In the genomic region with DNA sequence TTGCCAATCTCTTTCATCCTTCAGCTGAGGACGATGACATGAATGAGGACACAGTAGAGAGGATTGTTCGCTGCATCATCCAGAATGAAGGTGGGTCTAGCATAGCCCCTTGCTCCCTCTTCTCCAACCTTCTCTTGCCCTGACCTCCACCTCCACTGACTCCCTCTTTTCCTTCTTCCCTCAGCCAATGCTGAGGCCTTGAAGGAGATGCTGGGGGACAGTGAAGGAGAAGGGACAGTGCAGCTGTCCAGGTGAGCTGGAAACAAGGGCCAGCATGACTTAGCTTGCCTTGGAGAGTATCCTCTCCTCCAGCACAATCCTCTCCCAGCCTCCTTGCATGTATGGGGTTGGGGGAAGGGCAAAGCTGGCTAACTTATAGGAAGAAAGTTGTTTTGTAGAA, we compare ENCODE assay signal across 12 cellular contexts. TPM values are rescaled to one million over a fixed set of nuclear protein-coding genes. Genes with fewer than 3 reads are reported as not detected.
A peak's percentile ranks its signal among the peaks of the same experiment; 100 is the strongest.
DNase-seq lines count a peak whose midpoint lies in the region; ATAC-seq and TF ChIP-seq lines count a peak whose summit lies in the region.
"Had no signal": no experiment of that assay in that cellular context is flagged by ENCODE, and none has a peak within 500 bp of the region (broad histone marks: within the 10 kb centered on the region; RNA-seq: fewer than 3 reads in every experiment).

No MANE protein-coding gene starts in this region.

- no peaks in the 10 kb centered on the region for H3K9me3 Mint-ChIP-seq in T-helper 1 cell treated with Interleukin-12 subunit alpha and Interleukin-12 subunit beta and Interleukin-4 antibody, amounts not matched to agents 30 μg/mL and 1 μg/mL, for 36 hours
- H3K9me3 Mint-ChIP-seq in activated naive CD8-positive, alpha-beta T cell treated with anti-CD3 and anti-CD28 coated beads, Interleukin-2, amount 50 U/mL, for 24 hours, result no peaks in the 10 kb centered on the region

- peaks cover 43% of the 10 kb centered on the region for H3K4me1 Mint-ChIP-seq in T-helper 1 cell treated with Interleukin-12 subunit alpha and Interleukin-12 subunit beta and Interleukin-4 antibody, amounts not matched to agents 30 μg/mL and 1 μg/mL, for 36 hours (ENCODE audit: low read depth)
- H3K4me1 Mint-ChIP-seq in activated naive CD8-positive, alpha-beta T cell treated with anti-CD3 and anti-CD28 coated beads, Interleukin-2, amount 50 U/mL, for 24 hours, result peaks cover 56% of the 10 kb centered on the region

- H3K27ac ChIP-seq in Karpas-422 (ENCODE audit: low read length) (0 out of 2 replicates have a peak overlapping the region, but pooled peaks have one; percentile 41), neural cell (ENCODE audit: low read length) (no peak overlapping the region), A673 (ENCODE audit: low read depth, low read length, poor library complexity, severe bottlenecking) (no peak overlapping the region)
- H3K27ac ChIP-seq: brain microvascular endothelial cell, testis had no signal

- H3K4me3 ChIP-seq in Karpas-422 (ENCODE audit: low read length), result peak overlapping the region; percentile 95
- H3K4me3 ChIP-seq in neural cell (ENCODE audit: low read length), result peak overlapping the region; percentile 83
- no peak overlapping the region for H3K4me3 ChIP-seq in A673 (ENCODE audit: low read depth, low read length, poor library complexity, severe bottlenecking)

- no peaks in the 10 kb centered on the region for H3K27me3 ChIP-seq in Karpas-422 (ENCODE audit: low read length)
- no peaks in the 10 kb centered on the region for H3K27me3 ChIP-seq in neural cell (ENCODE audit: insufficient read depth, low read depth, low read length)
- no peaks in the 10 kb centered on the region for H3K27me3 ChIP-seq in A673 (replicated peaks; ENCODE audit: insufficient read depth, low read depth, low read length, poor library complexity)
- H3K27me3 ChIP-seq: brain microvascular endothelial cell, testis had no signal

- H3K9me2 ChIP-seq in Karpas-422 (replicated peaks; ENCODE audit: insufficient read depth, low read length) (no peaks in the 10 kb centered on the region), neural cell (ENCODE audit: insufficient read depth, low read length) (no peaks in the 10 kb centered on the region)

- peak overlapping the region; percentile 92 for H3K9ac ChIP-seq in Karpas-422 (ENCODE audit: low read length)
- H3K9ac ChIP-seq in neural cell (ENCODE audit: low read length), result no peak overlapping the region

- POLR2A ChIA-PET in A673 (lab: Charles Lee; ENCODE audit: low non-redundant PET), result no interaction called here

- H2AFZ ChIP-seq in Karpas-422 (ENCODE audit: low read length) (no peak overlapping the region), neural cell (ENCODE audit: low read depth, low read length) (no peak overlapping the region)

- peaks cover 26% of the 10 kb centered on the region for H3K36me3 ChIP-seq in Karpas-422 (ENCODE audit: insufficient read depth, low read length)
- H3K36me3 ChIP-seq in neural cell (ENCODE audit: insufficient read depth, low read length), result no peaks in the 10 kb centered on the region
- no peaks in the 10 kb centered on the region for H3K36me3 ChIP-seq in A673 (ENCODE audit: insufficient read depth, low read length, poor library complexity, severe bottlenecking)

- BruUV-seq in A673 (replicated peaks; lab: Mats Ljungman, UMichigan), result no TSS peak

- H3K4me1 ChIP-seq in Karpas-422 (ENCODE audit: low read length) (peaks cover 34% of the 10 kb centered on the region), A673 (ENCODE audit: insufficient read depth, low read length, poor library complexity, severe bottlenecking) (peaks cover 9% of the 10 kb centered on the region)

- H3K79me2 ChIP-seq in Karpas-422 (ENCODE audit: low read length), result peaks cover 41% of the 10 kb centered on the region
- peaks cover 25% of the 10 kb centered on the region for H3K79me2 ChIP-seq in neural cell (replicated peaks; ENCODE audit: insufficient read depth, low read length)

- no peaks in the 10 kb centered on the region for H3K27me3 Mint-ChIP-seq in T-helper 1 cell treated with Interleukin-12 subunit alpha and Interleukin-12 subunit beta and Interleukin-4 antibody, amounts not matched to agents 30 μg/mL and 1 μg/mL, for 36 hours (ENCODE audit: low read depth)
- H3K27me3 Mint-ChIP-seq in activated naive CD8-positive, alpha-beta T cell treated with anti-CD3 and anti-CD28 coated beads, Interleukin-2, amount 50 U/mL, for 24 hours, result no peaks in the 10 kb centered on the region

- intact Hi-C loops in A673 (cut with micrococcal nuclease; ENCODE audit: unreplicated experiment), result no loop called here

- TF ChIP-seq EP300 in neural cell (conservative IDR thresholded peaks at IDR 0.05; ENCODE audit: poor library complexity, severe bottlenecking), result no peak

- no peaks in the 10 kb centered on the region for H3F3A ChIP-seq in neural cell (ENCODE audit: insufficient read depth, low read length, poor library complexity, severe bottlenecking)

- TF ChIP-seq RAD21 in neural cell (conservative IDR thresholded peaks at IDR 0.05), result no peak

- CTCF ChIA-PET in A673 (lab: Charles Lee), result no interaction called here

- peak overlapping the region; percentile 89 for H3K27ac Mint-ChIP-seq in T-helper 1 cell treated with Interleukin-12 subunit alpha and Interleukin-12 subunit beta and Interleukin-4 antibody, amounts not matched to agents 30 μg/mL and 1 μg/mL, for 36 hours
- H3K27ac Mint-ChIP-seq in activated naive CD8-positive, alpha-beta T cell treated with anti-CD3 and anti-CD28 coated beads, Interleukin-2, amount 50 U/mL, for 24 hours, result peak overlapping the region; percentile 92

- peaks cover 26% of the 10 kb centered on the region for H4K20me1 ChIP-seq in Karpas-422 (ENCODE audit: insufficient read depth, low read depth, low read length)
- H4K20me1 ChIP-seq in neural cell (ENCODE audit: insufficient read depth), result no peaks in the 10 kb centered on the region

- peaks cover 21% of the 10 kb centered on the region for H3K36me3 Mint-ChIP-seq in T-helper 1 cell treated with Interleukin-12 subunit alpha and Interleukin-12 subunit beta and Interleukin-4 antibody, amounts not matched to agents 30 μg/mL and 1 μg/mL, for 36 hours (ENCODE audit: low read depth)
- peaks cover 37% of the 10 kb centered on the region for H3K36me3 Mint-ChIP-seq in activated naive CD8-positive, alpha-beta T cell treated with anti-CD3 and anti-CD28 coated beads, Interleukin-2, amount 50 U/mL, for 24 hours (ENCODE audit: low read depth)

- H3K9me3 ChIP-seq in Karpas-422 (ENCODE audit: low read length), result no peaks in the 10 kb centered on the region
- H3K9me3 ChIP-seq in neural cell (ENCODE audit: low read length), result no peaks in the 10 kb centered on the region
- no peaks in the 10 kb centered on the region for H3K9me3 ChIP-seq in A673 (ENCODE audit: low read depth, low read length, poor library complexity, severe bottlenecking)
- H3K9me3 ChIP-seq: neutrophil, testis had no signal

- H3K4me3 Mint-ChIP-seq in T-helper 1 cell treated with Interleukin-12 subunit alpha and Interleukin-12 subunit beta and Interleukin-4 antibody, amounts not matched to agents 30 μg/mL and 1 μg/mL, for 36 hours, result peak overlapping the region; percentile 90
- peak overlapping the region; percentile 90 for H3K4me3 Mint-ChIP-seq in activated naive CD8-positive, alpha-beta T cell treated with anti-CD3 and anti-CD28 coated beads, Interleukin-2, amount 50 U/mL, for 24 hours

- DNase-seq in T-helper 1 cell (no peak), Karpas-422 (no peak), A673 (ENCODE audit: low spot score) (no peak), NCI-H146 treated with DMSO at 0.1 percent for 48 hours (lab: John Stamatoyannopoulos, UW; ENCODE audit: unreplicated experiment) (no peak), DMS79 (lab: John Stamatoyannopoulos, UW) (no peak)
- DNase-seq in activated naive CD8-positive, alpha-beta T cell treated with anti-CD3 and anti-CD28 coated beads, Interleukin-2, amount 50 U/mL, for 24 hours, result no peak
- DNase-seq: brain microvascular endothelial cell, NCI-H1105 treated with DMSO at 0.1 percent for 48 hours had no signal

- ATAC-seq in activated naive CD8-positive, alpha-beta T cell treated with anti-CD3 and anti-CD28 coated beads, Interleukin-2, amount 50 U/mL, for 24 hours, result no peak

- TF ChIP-seq CTCF in neural cell (IDR thresholded peaks at IDR 0.05; ENCODE audit: poor library complexity, severe bottlenecking), result no peak
- no peak for TF ChIP-seq CTCF in A673 (conservative IDR thresholded peaks at IDR 0.05; ENCODE audit: low read depth, low read length)

- peak overlapping the region; percentile 95 for H3K4me2 ChIP-seq in Karpas-422 (ENCODE audit: low read depth, low read length, poor library complexity, severe bottlenecking)
- H3K4me2 ChIP-seq in neural cell (ENCODE audit: low read length), result no peak overlapping the region

TF ChIP-seq in neural cell, 6 proteins besides CTCF, POLR2A, EP300 and RAD21 (continues in another document):
- TF ChIP-seq POLR2AphosphoS5 (IDR thresholded peaks at IDR 0.05) (no peak), MXI1 (conservative IDR thresholded peaks at IDR 0.05; ENCODE audit: poor library complexity, severe bottlenecking) (no peak)

RNA-seq across cellular contexts. Expression of gene RELL2, which starts 2.0 kb away (rescaled TPM):
- 20.4 and 48.3 TPM in 2 replicates for total RNA-seq in Karpas-422 (2014; rRNA removed; shearing (Covaris generic); ENCODE audit: low replicate concordance)
- polyA plus RNA-seq in neural cell, result 44.9 and 49.4 TPM in 2 replicates
- polyA minus RNA-seq in neural cell, result 25.7 and 37.5 TPM in 2 replicates
- total RNA-seq in A673 (2021), result 4.7 and 6.6 TPM in 2 replicates

RNA-seq across cellular contexts. Expression of gene HDAC3, which starts 2.1 kb away (rescaled TPM):
- total RNA-seq in Karpas-422 (2014; rRNA removed; shearing (Covaris generic); ENCODE audit: low replicate concordance), result 96.0 and 128 TPM in 2 replicates
- 115 and 138 TPM in 2 replicates for polyA plus RNA-seq in neural cell
- 52.4 and 60.4 TPM in 2 replicates for polyA minus RNA-seq in neural cell
- 93.1 and 109 TPM in 2 replicates for total RNA-seq in A673 (2021)

RNA-seq across cellular contexts. Expression of gene FCHSD1, which starts 12.4 kb away (rescaled TPM):
- 14.6 and 19.3 TPM in 2 replicates for total RNA-seq in Karpas-422 (2014; rRNA removed; shearing (Covaris generic); ENCODE audit: low replicate concordance)
- polyA plus RNA-seq in neural cell, result 3.9 and 5.4 TPM in 2 replicates
- 3.2 and 6.7 TPM in 2 replicates for polyA minus RNA-seq in neural cell
- total RNA-seq in A673 (2021), result 2.3 and 3.9 TPM in 2 replicates

RNA-seq across cellular contexts. Expression of gene DIAPH1, which starts 20.0 kb away (rescaled TPM):
- 147 and 181 TPM in 2 replicates for total RNA-seq in Karpas-422 (2014; rRNA removed; shearing (Covaris generic); ENCODE audit: low replicate concordance)
- 21.9 and 22.4 TPM in 2 replicates for polyA plus RNA-seq in neural cell
- 16.6 and 17.5 TPM in 2 replicates for polyA minus RNA-seq in neural cell
- 105 and 109 TPM in 2 replicates for total RNA-seq in A673 (2021)

RNA-seq across cellular contexts. Expression of gene ARAP3, which starts 43.3 kb away (rescaled TPM):
- 0.07 TPM in 1 of 2 replicates, not detected in the other for total RNA-seq in Karpas-422 (2014; rRNA removed; shearing (Covaris generic); ENCODE audit: low replicate concordance)
- polyA plus RNA-seq in neural cell, result 1.4 and 1.8 TPM in 2 replicates
- 1.2 and 2.1 TPM in 2 replicates for polyA minus RNA-seq in neural cell
- 4.1 and 4.6 TPM in 2 replicates for total RNA-seq in A673 (2021)
